8 cellular contexts compared by ENCODE assay signal in the genomic region with DNA sequence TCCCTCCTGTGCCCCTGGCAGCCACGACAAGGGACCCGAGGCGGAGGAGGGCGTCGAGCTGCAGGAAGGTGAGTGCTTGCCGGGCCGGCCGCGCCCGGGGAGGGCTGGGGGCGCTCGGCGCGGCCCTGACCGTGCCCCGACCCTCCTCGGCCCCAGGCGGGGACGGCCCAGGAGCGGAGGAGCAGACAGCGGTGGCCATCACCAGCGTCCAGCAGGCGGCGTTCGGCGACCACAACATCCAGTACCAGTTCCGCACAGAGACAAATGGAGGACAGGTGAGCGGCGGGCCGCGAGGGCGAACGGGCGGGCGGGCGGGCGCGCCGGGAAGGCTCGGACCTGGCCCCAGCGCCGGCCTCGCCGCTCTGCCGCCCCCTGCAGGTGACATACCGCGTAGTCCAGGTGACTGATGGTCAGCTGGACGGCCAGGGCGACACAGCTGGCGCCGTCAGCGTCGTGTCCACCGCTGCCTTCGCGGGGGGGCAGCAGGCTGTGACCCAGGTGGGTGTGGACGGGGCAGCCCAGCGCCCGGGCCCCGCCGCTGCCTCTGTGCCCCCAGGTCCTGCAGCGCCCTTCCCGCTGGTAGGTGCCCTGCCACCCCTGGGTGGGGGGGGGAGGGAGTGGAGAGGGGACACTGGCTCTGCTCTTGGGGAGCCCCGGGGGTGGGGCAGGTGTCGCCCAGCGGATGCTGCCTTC. TPM values are rescaled to one million over a fixed set of nuclear protein-coding genes. Genes with fewer than 3 reads are reported as not detected.
DNase-seq lines count a peak whose midpoint lies in the region; ATAC-seq and TF ChIP-seq lines count a peak whose summit lies in the region.

No MANE protein-coding gene starts in this region.

- H3K9me3 Mint-ChIP-seq in neural progenitor cell = no peaks in the 10 kb centered on the region

- H3K36me3 ChIP-seq in neural progenitor cell = peaks cover 5% of the 10 kb centered on the region

- peak; percentile 65 for DNase-seq in DMS153 treated with DMSO at 0.1 percent for 48 hours (lab: John Stamatoyannopoulos, UW; ENCODE audit: unreplicated experiment)
- DNase-seq in Jurkat, Clone E6-1 (ENCODE audit: low read depth, low spot score) = peak; percentile 49
- DNase-seq in RWPE1 (ENCODE audit: low spot score) = peak; percentile 78
- DNase-seq in activated effector memory CD4-positive, alpha-beta T cell treated with anti-CD3 and anti-CD28 coated beads, Interleukin-2, amount 50 U/mL, for 16 hours = peak; percentile 92
- peak; percentile 79 for DNase-seq in fibroblast of villous mesenchyme (ENCODE audit: low read depth)
- peak; percentile 94 for DNase-seq in neural progenitor cell (ENCODE audit: low spot score)
- peak; percentile 31 for DNase-seq in stromal cell of bone marrow (ENCODE audit: low read depth)

- H3K4me2 ChIP-seq in neural progenitor cell = peak overlapping the region; percentile 78

- no peak overlapping the region for H3K27ac Mint-ChIP-seq in neural progenitor cell

- POLR2A ChIA-PET in RWPE1 (lab: Yijun Ruan, JAX; ENCODE audit: low non-redundant PET) = interaction anchor here (0.5 kb wide), 1 partner anchor 443 kb away, joined by 3 read pairs; no protein-coding TSS in a partner anchor

- H3K4me1 Mint-ChIP-seq in neural progenitor cell = peaks cover 16% of the 10 kb centered on the region

- H3F3A ChIP-seq in neural progenitor cell (ENCODE audit: low read depth) = peaks cover 31% of the 10 kb centered on the region

- H3K27ac ChIP-seq in RWPE1 = peak overlapping the region; percentile 95
- no peak overlapping the region for H3K27ac ChIP-seq in neural progenitor cell

- H4K20me1 ChIP-seq in neural progenitor cell (ENCODE audit: low read depth) = peaks cover 32% of the 10 kb centered on the region

- H3K4me3 ChIP-seq in Jurkat, Clone E6-1 (ENCODE audit: low read length) = peak overlapping the region; percentile 51
- H3K4me3 ChIP-seq in fibroblast of villous mesenchyme (ENCODE audit: low read depth, low read length) (peak overlapping the region; percentile 57), neural progenitor cell (peak overlapping the region; percentile 80)

- peaks cover 29% of the 10 kb centered on the region for H3K79me2 ChIP-seq in neural progenitor cell (ENCODE audit: low read depth)

- peak; percentile 49 for ATAC-seq in GM21529 (IDR thresholded peaks at IDR 0.05; ENCODE audit: unreplicated experiment)

- H2AFZ ChIP-seq in neural progenitor cell (replicated peaks) = no peak overlapping the region

- H3K9ac ChIP-seq in neural progenitor cell = no peak overlapping the region

- no peaks in the 10 kb centered on the region for H3K9me3 ChIP-seq in neural progenitor cell (ENCODE audit: low read depth)

- H3K36me3 Mint-ChIP-seq in neural progenitor cell = peaks cover 24% of the 10 kb centered on the region

- TF ChIP-seq CTCF in RWPE1 (conservative IDR thresholded peaks at IDR 0.05; ENCODE audit: low read depth) (peak; percentile 79), fibroblast of villous mesenchyme (IDR thresholded peaks at IDR 0.05; ENCODE audit: insufficient read depth, low read depth, low read length) (peak; percentile 53), neural progenitor cell (IDR thresholded peaks at IDR 0.05) (peak; percentile 74)

- H3K4me1 ChIP-seq in neural progenitor cell = no peaks in the 10 kb centered on the region

- peak overlapping the region; percentile 85 for H3K4me3 Mint-ChIP-seq in neural progenitor cell

- H3K27me3 ChIP-seq in neural progenitor cell = no peaks in the 10 kb centered on the region

- peaks cover 4% of the 10 kb centered on the region for H3K27me3 Mint-ChIP-seq in neural progenitor cell (ENCODE audit: insufficient read depth, low read depth)

- CTCF ChIA-PET in RWPE1 (lab: Yijun Ruan, JAX) = interaction anchor here (0.5 to 1.4 kb wide), 9 partner anchors 8 to 203 kb away, joined by 3 to 7 read pairs (median 4); no protein-coding TSS in a partner anchor

RNA-seq across cellular contexts. Expression of gene USF2, which starts 0.8 kb away (rescaled TPM):
- polyA plus RNA-seq in Jurkat, Clone E6-1 (2012; ENCODE audit: insufficient read depth, insufficient read length) = 159 TPM
- total RNA-seq in fibroblast of villous mesenchyme (50.1 and 58.3 TPM in 2 replicates), neural progenitor cell (ENCODE audit: low replicate concordance) (46.8 and 88.7 TPM in 2 replicates)

RNA-seq across cellular contexts. Expression of gene HAMP, which starts 12.8 kb away (rescaled TPM):
- not detected for polyA plus RNA-seq in Jurkat, Clone E6-1 (2012; ENCODE audit: insufficient read depth, insufficient read length)
- not detected in 2 replicates for total RNA-seq in fibroblast of villous mesenchyme
- 0.30 TPM in 1 of 2 replicates, not detected in the other for total RNA-seq in neural progenitor cell (ENCODE audit: low replicate concordance)

RNA-seq across cellular contexts. Expression of gene LSR, which starts 20.8 kb away (rescaled TPM):
- polyA plus RNA-seq in Jurkat, Clone E6-1 (2012; ENCODE audit: insufficient read depth, insufficient read length) = not detected
- total RNA-seq in fibroblast of villous mesenchyme (0.86 and 1.6 TPM in 2 replicates), neural progenitor cell (ENCODE audit: low replicate concordance) (27.1 and 78.4 TPM in 2 replicates)

RNA-seq across cellular contexts. Expression of gene MAG, which starts 22.4 kb away (rescaled TPM):
- 0.74 TPM for polyA plus RNA-seq in Jurkat, Clone E6-1 (2012; ENCODE audit: insufficient read depth, insufficient read length)
- total RNA-seq in fibroblast of villous mesenchyme (not detected in 2 replicates), neural progenitor cell (ENCODE audit: low replicate concordance) (not detected in 2 replicates)

RNA-seq across cellular contexts. Expression of gene FAM187B, which starts 41.0 kb away (rescaled TPM):
- not detected for polyA plus RNA-seq in Jurkat, Clone E6-1 (2012; ENCODE audit: insufficient read depth, insufficient read length)
- total RNA-seq in fibroblast of villous mesenchyme (not detected in 2 replicates), neural progenitor cell (ENCODE audit: low replicate concordance) (0.19 TPM in 1 of 2 replicates, not detected in the other)

Comparison
In these comparisons a context has a peak if more than half of its experiments do, and no peak if none do; other contexts are left out.
1. DNase-seq: peak in every context shown above with its lines; median percentile 94 in neural progenitor cell; 92 in activated effector memory CD4-positive, alpha-beta T cell treated with anti-CD3 and anti-CD28 coated beads, Interleukin-2, amount 50 U/mL, for 16 hours; 79 in fibroblast of villous mesenchyme; 78 in RWPE1; 65 in DMS153 treated with DMSO at 0.1 percent for 48 hours; 49 in Jurkat, Clone E6-1; 31 in stromal cell of bone marrow.
2. RNA of gene LSR, which starts 20.8 kb away (total RNA-seq): 27.1 to 78.4 TPM in neural progenitor cell; 0.86 to 1.6 TPM in fibroblast of villous mesenchyme; every median in the first group is over 10 times any median in the second.
3. Peak in every context shown above with its lines, with median percentiles within 50 percentile points of each other: H3K4me3 ChIP-seq and CTCF ChIP-seq.